In the genomic region with DNA sequence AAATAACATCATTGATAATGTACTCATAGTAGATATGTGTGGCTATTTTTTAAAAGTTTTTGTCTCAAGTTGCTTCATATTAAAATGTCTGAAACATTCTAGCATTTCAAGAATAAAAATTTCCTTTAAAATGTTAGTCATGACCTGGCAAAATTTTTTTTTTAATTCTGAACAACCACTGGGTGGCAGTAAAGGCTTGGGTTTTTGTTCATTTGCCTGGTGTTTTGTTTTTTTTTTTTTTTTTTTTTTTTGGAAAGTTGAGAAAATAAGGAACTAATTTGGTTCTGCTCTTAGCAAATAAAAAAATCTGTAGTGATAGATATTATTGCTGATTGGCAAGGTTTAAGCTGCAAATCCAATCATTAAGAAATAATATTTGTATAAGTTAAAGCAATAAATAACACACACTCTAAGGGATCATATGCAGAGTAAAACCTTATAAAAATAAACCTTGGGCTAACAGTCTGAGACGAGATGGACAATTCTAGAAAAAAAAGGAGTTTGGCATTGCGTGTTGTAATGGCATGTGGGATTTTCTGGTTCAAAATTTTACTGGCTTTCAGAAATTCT, we compare ENCODE assay signal across 8 cellular contexts.
DNase-seq lines count a peak whose midpoint lies in the region; ATAC-seq and TF ChIP-seq lines count a peak whose summit lies in the region.

No MANE protein-coding gene starts in this region.

- peak; percentile 69 for DNase-seq in activated CD4-positive, alpha-beta T cell treated with anti-CD3 and anti-CD28 coated beads, Interleukin-2, amount 10 ng/mL, durations not matched to agents 24 days and 14 days
- no peak for DNase-seq in activated CD4-positive, alpha-beta T cell treated with anti-CD3 and anti-CD28 coated beads for 4 hours
- DNase-seq in LNCaP clone FGC (ENCODE audit: low read depth) (no peak), astrocyte of the hippocampus (ENCODE audit: low read depth, low spot score) (peak; percentile 57), NCI-H526 treated with DMSO at 0.1 percent for 48 hours (lab: John Stamatoyannopoulos, UW) (no peak), mesenteric fat pad (ENCODE audit: low spot score) (no peak)

- peak; percentile 39 for TF ChIP-seq CTCF in LNCaP clone FGC (IDR thresholded peaks at IDR 0.05; ENCODE audit: control insufficient read depth, extremely low read depth, insufficient read depth)
- TF ChIP-seq CTCF in liver (IDR thresholded peaks at IDR 0.05; ENCODE audit: low read depth, low read length, missing input control), result peak; percentile 52

- no peak for ATAC-seq in GM18873 (IDR thresholded peaks at IDR 0.05; ENCODE audit: low FRiP score, unreplicated experiment)

- 24% methylated on average over 2 of the region's 2 CpGs for WGBS in liver

- peak; percentile 83 to 90 for TF ChIP-seq RAD21 in liver (IDR thresholded peaks at IDR 0.05)

- H3K9me3 ChIP-seq in liver (ENCODE audit: control insufficient read depth in 4 of 4, low read length in 3 of 4), result no peaks in the 10 kb centered on the region

- H3K4me1 ChIP-seq in liver (ENCODE audit: control insufficient read depth in 4 of 4, insufficient read depth in 4 of 4, low read length in 3 of 4), result no peaks in the 10 kb centered on the region

- H3K9me3 Mint-ChIP-seq in activated CD4-positive, alpha-beta T cell treated with anti-CD3 and anti-CD28 coated beads, Interleukin-2, amount 10 ng/mL, durations not matched to agents 24 days and 14 days, result no peaks in the 10 kb centered on the region

- intact Hi-C loops in activated CD4-positive, alpha-beta T cell treated with anti-CD3 and anti-CD28 coated beads, Interleukin-2, amount 10 ng/mL, durations not matched to agents 24 days and 14 days (cut with micrococcal nuclease), result loop anchor here (1.0 to 5.0 kb wide), 3 partner anchors 267 to 1172 kb away; no protein-coding TSS in a partner anchor

- no peak overlapping the region for H3K4me3 Mint-ChIP-seq in activated CD4-positive, alpha-beta T cell treated with anti-CD3 and anti-CD28 coated beads, Interleukin-2, amount 10 ng/mL, durations not matched to agents 24 days and 14 days

- peaks cover 3% of the 10 kb centered on the region for H3K4me1 Mint-ChIP-seq in activated CD4-positive, alpha-beta T cell treated with anti-CD3 and anti-CD28 coated beads, Interleukin-2, amount 10 ng/mL, durations not matched to agents 24 days and 14 days

- peaks cover 16% of the 10 kb centered on the region for H3K27me3 Mint-ChIP-seq in activated CD4-positive, alpha-beta T cell treated with anti-CD3 and anti-CD28 coated beads, Interleukin-2, amount 10 ng/mL, durations not matched to agents 24 days and 14 days

- no peaks in the 10 kb centered on the region for H3K36me3 ChIP-seq in liver (ENCODE audit: control insufficient read depth in 4 of 4, insufficient read depth in 3 of 4, low read depth in 1 of 4, low read length in 3 of 4)

- H3K27ac Mint-ChIP-seq in activated CD4-positive, alpha-beta T cell treated with anti-CD3 and anti-CD28 coated beads, Interleukin-2, amount 10 ng/mL, durations not matched to agents 24 days and 14 days, result no peak overlapping the region

- no peak overlapping the region for H3K27ac ChIP-seq in liver (ENCODE audit: low read depth in 1 of 2, low read length in 2 of 2)

- no peak overlapping the region for H3K9ac ChIP-seq in liver (ENCODE audit: low read depth in 1 of 2, low read length in 2 of 2)

- H3K36me3 Mint-ChIP-seq in activated CD4-positive, alpha-beta T cell treated with anti-CD3 and anti-CD28 coated beads, Interleukin-2, amount 10 ng/mL, durations not matched to agents 24 days and 14 days (ENCODE audit: low read depth), result no peaks in the 10 kb centered on the region

- no peak overlapping the region for H3K4me3 ChIP-seq in LNCaP clone FGC (ENCODE audit: low read depth, low read length)
- no peak overlapping the region for H3K4me3 ChIP-seq in liver (ENCODE audit: low read depth in 1 of 3, low read length in 3 of 3)

- peaks cover 0 to 2% (median 0%) of the 10 kb centered on the region in 4 donors for H3K27me3 ChIP-seq in liver (ENCODE audit: control insufficient read depth in 4 of 4, insufficient read depth in 4 of 4, low read length in 3 of 4)

TF ChIP-seq in liver, 16 proteins besides CTCF, POLR2A, EP300 and RAD21:
- no peak for TF ChIP-seq JUND (IDR thresholded peaks at IDR 0.05)
- no peak for TF ChIP-seq FOXA1 (IDR thresholded peaks at IDR 0.05)
- TF ChIP-seq EGR1 (IDR thresholded peaks at IDR 0.05; ENCODE audit: low read depth in 2 of 2), result no peak
- TF ChIP-seq RXRA (IDR thresholded peaks at IDR 0.05), result no peak
- no peak for TF ChIP-seq FOXA2 (IDR thresholded peaks at IDR 0.05)
- TF ChIP-seq, protein P1, sequence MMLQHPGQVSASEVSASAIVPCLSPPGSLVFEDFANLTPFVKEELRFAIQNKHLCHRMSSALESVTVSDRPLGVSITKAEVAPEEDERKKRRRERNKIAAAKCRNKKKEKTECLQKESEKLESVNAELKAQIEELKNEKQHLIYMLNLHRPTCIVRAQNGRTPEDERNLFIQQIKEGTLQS (IDR thresholded peaks at IDR 0.05), result no peak
- TF ChIP-seq HNF4A (conservative IDR thresholded peaks at IDR 0.05), result no peak
- no peak for TF ChIP-seq HNF4G (IDR thresholded peaks at IDR 0.05)

Comparison
In these comparisons a context has a peak if more than half of its experiments do, and no peak if none do; other contexts are left out.
1. DNase-seq: peak in activated CD4-positive, alpha-beta T cell treated with anti-CD3 and anti-CD28 coated beads, Interleukin-2, amount 10 ng/mL, durations not matched to agents 24 days and 14 days (single experiment) and astrocyte of the hippocampus (single experiment); none in activated CD4-positive, alpha-beta T cell treated with anti-CD3 and anti-CD28 coated beads for 4 hours (0 of 2), LNCaP clone FGC (single experiment), NCI-H526 treated with DMSO at 0.1 percent for 48 hours (single experiment) and mesenteric fat pad (single experiment).